ENCODE assay signal across 13 cellular contexts in the genomic region with DNA sequence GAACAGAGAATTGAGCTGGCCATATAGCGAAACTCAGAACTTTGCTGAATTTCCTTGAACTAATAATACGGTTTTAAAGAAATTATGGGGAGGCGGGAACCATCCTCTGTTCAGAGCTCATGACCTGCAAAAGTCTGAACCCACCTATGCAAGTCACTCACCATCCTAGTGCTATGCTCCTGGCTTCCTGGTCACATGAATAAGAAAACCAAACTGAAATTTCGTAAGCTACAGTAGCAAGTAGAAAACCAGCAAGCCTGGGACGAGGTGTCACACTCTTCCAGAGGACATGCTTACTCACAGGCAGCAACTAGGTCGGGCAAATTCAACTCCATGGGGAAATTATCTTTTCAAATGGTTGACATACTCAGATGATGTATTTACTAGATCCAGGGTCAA. TPM values are rescaled to one million over a fixed set of nuclear protein-coding genes. Genes with fewer than 3 reads are reported as not detected.
A peak's percentile ranks its signal among the peaks of the same experiment; 100 is the strongest.
DNase-seq lines count a peak whose midpoint lies in the region; ATAC-seq, FAIRE-seq and TF ChIP-seq lines count a peak whose summit lies in the region.
"Had no signal": no experiment of that assay in that cellular context is flagged by ENCODE, and none has a peak within 500 bp of the region (broad histone marks: within the 10 kb centered on the region; RNA-seq: fewer than 3 reads in every experiment).

No MANE protein-coding gene starts in this region.

- peak overlapping the region in 1 of 4 donors; percentile 26 for H3K27ac ChIP-seq in Peyer's patch
- no peak overlapping the region for H3K27ac ChIP-seq in kidney (ENCODE audit: low read depth in 2 of 2, low read length in 2 of 2)
- H3K27ac ChIP-seq: BLaER1, coronary artery had no signal

- TF ChIP-seq POLR2A in Peyer's patch (IDR thresholded peaks at IDR 0.05), result no peak

- ATAC-seq in GM21360 (IDR thresholded peaks at IDR 0.05; ENCODE audit: unreplicated experiment) (peak; percentile 49), HG03139 (IDR thresholded peaks at IDR 0.05; ENCODE audit: unreplicated experiment) (peak; percentile 44)
- ATAC-seq: T-cell had no signal

- no peak for TF ChIP-seq CTCF in GM06990 (IDR thresholded peaks at IDR 0.05; ENCODE audit: insufficient read depth, low read length, poor library complexity, severe bottlenecking)
- TF ChIP-seq CTCF in Peyer's patch (IDR thresholded peaks at IDR 0.05), result no peak
- TF ChIP-seq CTCF in kidney (IDR thresholded peaks at IDR 0.05; ENCODE audit: borderline replicate concordance, extremely low read depth, insufficient read depth), result no peak

- intact Hi-C loops in kidney (cut with DNase I), result no loop called here

- no peak for FAIRE-seq in kidney (lab: Jason Lieb, UNC)

- peak overlapping the region; percentile 49 for H3K4me3 ChIP-seq in GM06990 (replicated peaks; ENCODE audit: low read depth, low read length)
- no peak overlapping the region for H3K4me3 ChIP-seq in Peyer's patch
- no peak overlapping the region for H3K4me3 ChIP-seq in kidney (ENCODE audit: low read length in 2 of 2)
- H3K4me3 ChIP-seq: BLaER1, coronary artery had no signal

- no peaks in the 10 kb centered on the region for H3K4me1 ChIP-seq in Peyer's patch
- H3K4me1 ChIP-seq in kidney (ENCODE audit: control insufficient read depth in 1 of 2, insufficient read depth in 1 of 2, low read depth in 1 of 2, low read length in 2 of 2), result peaks cover 0 to 1% of the 10 kb centered on the region in 2 donors

- DNase-seq in GM06990 (ENCODE audit: extremely low read depth, insufficient read length), result peak; percentile 22
- DNase-seq in SKM-1 (lab: John Stamatoyannopoulos, UW; ENCODE audit: unreplicated experiment), result peak; percentile 7
- no peak for DNase-seq in stimulated activated naive CD4-positive, alpha-beta T cell (lab: John Stamatoyannopoulos, UW)
- DNase-seq in Peyer's patch, result no peak
- DNase-seq in kidney, result no peak
- DNase-seq in NCI-H1417 treated with DMSO at 0.1 percent for 48 hours (lab: John Stamatoyannopoulos, UW), result no peak
- DNase-seq: activated T-cell treated with anti-CD3 and anti-CD28 coated beads, Interleukin-2, amount 50 U/mL, for 24 hours; posterior cingulate gyrus; T-cell had no signal

- H3K27me3 ChIP-seq in GM06990 (replicated peaks; ENCODE audit: control insufficient read depth, insufficient read depth, low read length), result no peaks in the 10 kb centered on the region
- H3K27me3 ChIP-seq in Peyer's patch, result no peaks in the 10 kb centered on the region
- H3K27me3 ChIP-seq: BLaER1 had no signal

- no peak overlapping the region for H3K9ac ChIP-seq in kidney (ENCODE audit: low read length in 2 of 2)
- H3K9ac ChIP-seq: BLaER1 had no signal

- H3K9me3 ChIP-seq in Peyer's patch (no peaks in the 10 kb centered on the region), kidney (ENCODE audit: control insufficient read depth in 1 of 2, low read length in 2 of 2) (no peaks in the 10 kb centered on the region)

- H3K36me3 ChIP-seq in GM06990 (ENCODE audit: control insufficient read depth, insufficient read depth, low read length) (peaks cover 2% of the 10 kb centered on the region), Peyer's patch (peaks cover 0 to 14% (median 0%) of the 10 kb centered on the region in 3 donors), kidney (ENCODE audit: control insufficient read depth in 1 of 2, insufficient read depth in 2 of 2, low read length in 2 of 2) (no peaks in the 10 kb centered on the region)
- H3K36me3 ChIP-seq: BLaER1 had no signal

RNA-seq across cellular contexts. Expression of a gene that starts 31.2 kb away (rescaled TPM):
- total RNA-seq in Peyer's patch, result not detected
- total RNA-seq in kidney, result not detected
- polyA plus RNA-seq in kidney (ENCODE audit: insufficient read depth, low read depth, low replicate concordance), result not detected
- total RNA-seq: T-cell had no signal

Comparison
In these comparisons a context has a peak if more than half of its experiments do, and no peak if none do; other contexts are left out.
1. DNase-seq: peak in GM06990 (single experiment) and SKM-1 (single experiment); none in stimulated activated naive CD4-positive, alpha-beta T cell (0 of 6), Peyer's patch (0 of 3), kidney (single experiment) and NCI-H1417 treated with DMSO at 0.1 percent for 48 hours (single experiment).